In the genomic region with DNA sequence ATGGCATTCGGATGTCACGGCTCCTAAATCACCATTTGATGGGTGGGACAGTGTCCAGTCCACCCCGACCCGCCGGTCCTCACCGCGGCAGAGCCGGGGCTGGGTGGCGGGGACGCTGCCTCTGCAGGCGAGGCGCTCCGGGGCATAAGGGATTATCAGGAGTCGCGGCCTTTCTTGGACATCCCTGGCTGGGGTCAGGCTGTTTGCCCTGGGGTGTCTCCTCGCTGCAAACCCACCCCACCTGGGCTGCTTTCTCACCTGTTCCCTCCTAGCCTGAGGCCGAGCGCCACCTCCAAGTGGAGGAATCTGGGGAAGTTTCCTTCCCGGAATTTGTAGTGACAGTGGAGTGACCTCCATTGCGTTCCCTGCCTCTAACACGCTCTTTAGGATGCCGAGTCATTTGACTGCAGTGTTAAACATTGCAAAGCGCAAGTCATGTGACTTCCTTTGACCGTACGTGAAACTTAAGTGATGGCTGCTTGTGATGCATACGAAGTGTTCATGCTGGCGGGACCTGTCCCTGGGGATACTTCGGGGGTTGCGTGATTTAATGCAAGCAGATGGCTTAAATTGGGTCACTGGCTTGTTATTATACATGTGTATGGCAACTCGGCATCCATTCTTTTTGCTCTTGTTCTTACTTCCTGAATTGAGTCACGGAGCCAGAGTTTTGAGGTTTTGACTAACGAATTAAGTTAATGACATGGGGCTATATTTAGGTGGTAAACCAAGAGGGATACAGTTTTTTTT, we compare ENCODE assay signal across 1 cellular context.
A peak's percentile ranks its signal among the peaks of the same experiment; 100 is the strongest.
TF ChIP-seq lines count a peak whose summit lies in the region.

No MANE protein-coding gene starts in this region.

TF ChIP-seq in HepG2, 621 proteins besides CTCF, POLR2A, EP300 and RAD21 (continued from another document and continues in another):
- TF ChIP-seq, protein P1, sequence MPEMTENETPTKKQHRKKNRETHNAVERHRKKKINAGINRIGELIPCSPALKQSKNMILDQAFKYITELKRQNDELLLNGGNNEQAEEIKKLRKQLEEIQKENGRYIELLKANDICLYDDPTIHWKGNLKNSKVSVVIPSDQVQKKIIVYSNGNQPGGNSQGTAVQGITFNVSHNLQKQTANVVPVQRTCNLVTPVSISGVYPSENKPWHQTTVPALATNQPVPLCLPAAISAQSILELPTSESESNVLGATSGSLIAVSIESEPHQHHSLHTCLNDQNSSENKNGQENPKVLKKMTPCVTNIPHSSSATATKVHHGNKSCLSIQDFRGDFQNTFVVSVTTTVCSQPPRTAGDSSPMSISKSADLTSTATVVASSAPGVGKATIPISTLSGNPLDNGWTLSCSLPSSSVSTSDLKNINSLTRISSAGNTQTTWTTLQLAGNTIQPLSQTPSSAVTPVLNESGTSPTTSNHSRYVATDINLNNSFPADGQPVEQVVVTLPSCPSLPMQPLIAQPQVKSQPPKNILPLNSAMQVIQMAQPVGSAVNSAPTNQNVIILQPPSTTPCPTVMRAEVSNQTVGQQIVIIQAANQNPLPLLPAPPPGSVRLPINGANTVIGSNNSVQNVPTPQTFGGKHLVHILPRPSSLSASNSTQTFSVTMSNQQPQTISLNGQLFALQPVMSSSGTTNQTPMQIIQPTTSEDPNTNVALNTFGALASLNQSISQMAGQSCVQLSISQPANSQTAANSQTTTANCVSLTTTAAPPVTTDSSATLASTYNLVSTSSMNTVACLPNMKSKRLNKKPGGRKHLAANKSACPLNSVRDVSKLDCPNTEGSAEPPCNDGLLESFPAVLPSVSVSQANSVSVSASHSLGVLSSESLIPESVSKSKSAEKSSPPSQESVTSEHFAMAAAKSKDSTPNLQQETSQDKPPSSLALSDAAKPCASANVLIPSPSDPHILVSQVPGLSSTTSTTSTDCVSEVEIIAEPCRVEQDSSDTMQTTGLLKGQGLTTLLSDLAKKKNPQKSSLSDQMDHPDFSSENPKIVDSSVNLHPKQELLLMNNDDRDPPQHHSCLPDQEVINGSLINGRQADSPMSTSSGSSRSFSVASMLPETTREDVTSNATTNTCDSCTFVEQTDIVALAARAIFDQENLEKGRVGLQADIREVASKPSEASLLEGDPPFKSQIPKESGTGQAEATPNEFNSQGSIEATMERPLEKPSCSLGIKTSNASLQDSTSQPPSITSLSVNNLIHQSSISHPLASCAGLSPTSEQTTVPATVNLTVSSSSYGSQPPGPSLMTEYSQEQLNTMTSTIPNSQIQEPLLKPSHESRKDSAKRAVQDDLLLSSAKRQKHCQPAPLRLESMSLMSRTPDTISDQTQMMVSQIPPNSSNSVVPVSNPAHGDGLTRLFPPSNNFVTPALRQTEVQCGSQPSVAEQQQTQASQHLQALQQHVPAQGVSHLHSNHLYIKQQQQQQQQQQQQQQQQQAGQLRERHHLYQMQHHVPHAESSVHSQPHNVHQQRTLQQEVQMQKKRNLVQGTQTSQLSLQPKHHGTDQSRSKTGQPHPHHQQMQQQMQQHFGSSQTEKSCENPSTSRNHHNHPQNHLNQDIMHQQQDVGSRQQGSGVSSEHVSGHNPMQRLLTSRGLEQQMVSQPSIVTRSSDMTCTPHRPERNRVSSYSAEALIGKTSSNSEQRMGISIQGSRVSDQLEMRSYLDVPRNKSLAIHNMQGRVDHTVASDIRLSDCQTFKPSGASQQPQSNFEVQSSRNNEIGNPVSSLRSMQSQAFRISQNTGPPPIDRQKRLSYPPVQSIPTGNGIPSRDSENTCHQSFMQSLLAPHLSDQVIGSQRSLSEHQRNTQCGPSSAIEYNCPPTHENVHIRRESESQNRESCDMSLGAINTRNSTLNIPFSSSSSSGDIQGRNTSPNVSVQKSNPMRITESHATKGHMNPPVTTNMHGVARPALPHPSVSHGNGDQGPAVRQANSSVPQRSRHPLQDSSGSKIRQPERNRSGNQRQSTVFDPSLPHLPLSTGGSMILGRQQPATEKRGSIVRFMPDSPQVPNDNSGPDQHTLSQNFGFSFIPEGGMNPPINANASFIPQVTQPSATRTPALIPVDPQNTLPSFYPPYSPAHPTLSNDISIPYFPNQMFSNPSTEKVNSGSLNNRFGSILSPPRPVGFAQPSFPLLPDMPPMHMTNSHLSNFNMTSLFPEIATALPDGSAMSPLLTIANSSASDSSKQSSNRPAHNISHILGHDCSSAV (CRISPR knock-in tag; IDR thresholded peaks at IDR 0.05; ENCODE audit: borderline replicate concordance), result 0 out of 2 replicates have a peak, but pooled peaks have one; percentile 63
- TF ChIP-seq ZNF562 (CRISPR knock-in tag; IDR thresholded peaks at IDR 0.05; ENCODE audit: borderline replicate concordance), result no peak
- TF ChIP-seq ELF4 (CRISPR knock-in tag; IDR thresholded peaks at IDR 0.05; ENCODE audit: borderline replicate concordance), result no peak
- TF ChIP-seq, protein P2, sequence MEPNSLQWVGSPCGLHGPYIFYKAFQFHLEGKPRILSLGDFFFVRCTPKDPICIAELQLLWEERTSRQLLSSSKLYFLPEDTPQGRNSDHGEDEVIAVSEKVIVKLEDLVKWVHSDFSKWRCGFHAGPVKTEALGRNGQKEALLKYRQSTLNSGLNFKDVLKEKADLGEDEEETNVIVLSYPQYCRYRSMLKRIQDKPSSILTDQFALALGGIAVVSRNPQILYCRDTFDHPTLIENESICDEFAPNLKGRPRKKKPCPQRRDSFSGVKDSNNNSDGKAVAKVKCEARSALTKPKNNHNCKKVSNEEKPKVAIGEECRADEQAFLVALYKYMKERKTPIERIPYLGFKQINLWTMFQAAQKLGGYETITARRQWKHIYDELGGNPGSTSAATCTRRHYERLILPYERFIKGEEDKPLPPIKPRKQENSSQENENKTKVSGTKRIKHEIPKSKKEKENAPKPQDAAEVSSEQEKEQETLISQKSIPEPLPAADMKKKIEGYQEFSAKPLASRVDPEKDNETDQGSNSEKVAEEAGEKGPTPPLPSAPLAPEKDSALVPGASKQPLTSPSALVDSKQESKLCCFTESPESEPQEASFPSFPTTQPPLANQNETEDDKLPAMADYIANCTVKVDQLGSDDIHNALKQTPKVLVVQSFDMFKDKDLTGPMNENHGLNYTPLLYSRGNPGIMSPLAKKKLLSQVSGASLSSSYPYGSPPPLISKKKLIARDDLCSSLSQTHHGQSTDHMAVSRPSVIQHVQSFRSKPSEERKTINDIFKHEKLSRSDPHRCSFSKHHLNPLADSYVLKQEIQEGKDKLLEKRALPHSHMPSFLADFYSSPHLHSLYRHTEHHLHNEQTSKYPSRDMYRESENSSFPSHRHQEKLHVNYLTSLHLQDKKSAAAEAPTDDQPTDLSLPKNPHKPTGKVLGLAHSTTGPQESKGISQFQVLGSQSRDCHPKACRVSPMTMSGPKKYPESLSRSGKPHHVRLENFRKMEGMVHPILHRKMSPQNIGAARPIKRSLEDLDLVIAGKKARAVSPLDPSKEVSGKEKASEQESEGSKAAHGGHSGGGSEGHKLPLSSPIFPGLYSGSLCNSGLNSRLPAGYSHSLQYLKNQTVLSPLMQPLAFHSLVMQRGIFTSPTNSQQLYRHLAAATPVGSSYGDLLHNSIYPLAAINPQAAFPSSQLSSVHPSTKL (CRISPR knock-in tag; IDR thresholded peaks at IDR 0.05), result peak; percentile 49
- TF ChIP-seq KDM5B (CRISPR knock-in tag; IDR thresholded peaks at IDR 0.05; ENCODE audit: borderline replicate concordance), result peak; percentile 11; the same call in 1 of the 2 replicates
- no peak for TF ChIP-seq ARNT2 (CRISPR knock-in tag; IDR thresholded peaks at IDR 0.05; ENCODE audit: low read depth)
- TF ChIP-seq ZNF674 (CRISPR knock-in tag; IDR thresholded peaks at IDR 0.05; ENCODE audit: low read depth), result no peak
- TF ChIP-seq ZFP36L1 (CRISPR knock-in tag; IDR thresholded peaks at IDR 0.05), result 0 out of 2 replicates have a peak, but pooled peaks have one; percentile 59
- TF ChIP-seq PAWR (CRISPR knock-in tag; IDR thresholded peaks at IDR 0.05; ENCODE audit: borderline replicate concordance), result no peak
- TF ChIP-seq ZNF343 (CRISPR knock-in tag; IDR thresholded peaks at IDR 0.05), result no peak
- peak; percentile 64 for TF ChIP-seq DMAP1 (CRISPR knock-in tag; IDR thresholded peaks at IDR 0.05)
- no peak for TF ChIP-seq EHMT2 (IDR thresholded peaks at IDR 0.05; ENCODE audit: borderline replicate concordance, low read depth, low read length)
- TF ChIP-seq, protein P3, sequence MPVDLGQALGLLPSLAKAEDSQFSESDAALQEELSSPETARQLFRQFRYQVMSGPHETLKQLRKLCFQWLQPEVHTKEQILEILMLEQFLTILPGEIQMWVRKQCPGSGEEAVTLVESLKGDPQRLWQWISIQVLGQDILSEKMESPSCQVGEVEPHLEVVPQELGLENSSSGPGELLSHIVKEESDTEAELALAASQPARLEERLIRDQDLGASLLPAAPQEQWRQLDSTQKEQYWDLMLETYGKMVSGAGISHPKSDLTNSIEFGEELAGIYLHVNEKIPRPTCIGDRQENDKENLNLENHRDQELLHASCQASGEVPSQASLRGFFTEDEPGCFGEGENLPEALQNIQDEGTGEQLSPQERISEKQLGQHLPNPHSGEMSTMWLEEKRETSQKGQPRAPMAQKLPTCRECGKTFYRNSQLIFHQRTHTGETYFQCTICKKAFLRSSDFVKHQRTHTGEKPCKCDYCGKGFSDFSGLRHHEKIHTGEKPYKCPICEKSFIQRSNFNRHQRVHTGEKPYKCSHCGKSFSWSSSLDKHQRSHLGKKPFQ (CRISPR knock-in tag; IDR thresholded peaks at IDR 0.05; ENCODE audit: insufficient replicate concordance), result no peak
- TF ChIP-seq, protein P4, sequence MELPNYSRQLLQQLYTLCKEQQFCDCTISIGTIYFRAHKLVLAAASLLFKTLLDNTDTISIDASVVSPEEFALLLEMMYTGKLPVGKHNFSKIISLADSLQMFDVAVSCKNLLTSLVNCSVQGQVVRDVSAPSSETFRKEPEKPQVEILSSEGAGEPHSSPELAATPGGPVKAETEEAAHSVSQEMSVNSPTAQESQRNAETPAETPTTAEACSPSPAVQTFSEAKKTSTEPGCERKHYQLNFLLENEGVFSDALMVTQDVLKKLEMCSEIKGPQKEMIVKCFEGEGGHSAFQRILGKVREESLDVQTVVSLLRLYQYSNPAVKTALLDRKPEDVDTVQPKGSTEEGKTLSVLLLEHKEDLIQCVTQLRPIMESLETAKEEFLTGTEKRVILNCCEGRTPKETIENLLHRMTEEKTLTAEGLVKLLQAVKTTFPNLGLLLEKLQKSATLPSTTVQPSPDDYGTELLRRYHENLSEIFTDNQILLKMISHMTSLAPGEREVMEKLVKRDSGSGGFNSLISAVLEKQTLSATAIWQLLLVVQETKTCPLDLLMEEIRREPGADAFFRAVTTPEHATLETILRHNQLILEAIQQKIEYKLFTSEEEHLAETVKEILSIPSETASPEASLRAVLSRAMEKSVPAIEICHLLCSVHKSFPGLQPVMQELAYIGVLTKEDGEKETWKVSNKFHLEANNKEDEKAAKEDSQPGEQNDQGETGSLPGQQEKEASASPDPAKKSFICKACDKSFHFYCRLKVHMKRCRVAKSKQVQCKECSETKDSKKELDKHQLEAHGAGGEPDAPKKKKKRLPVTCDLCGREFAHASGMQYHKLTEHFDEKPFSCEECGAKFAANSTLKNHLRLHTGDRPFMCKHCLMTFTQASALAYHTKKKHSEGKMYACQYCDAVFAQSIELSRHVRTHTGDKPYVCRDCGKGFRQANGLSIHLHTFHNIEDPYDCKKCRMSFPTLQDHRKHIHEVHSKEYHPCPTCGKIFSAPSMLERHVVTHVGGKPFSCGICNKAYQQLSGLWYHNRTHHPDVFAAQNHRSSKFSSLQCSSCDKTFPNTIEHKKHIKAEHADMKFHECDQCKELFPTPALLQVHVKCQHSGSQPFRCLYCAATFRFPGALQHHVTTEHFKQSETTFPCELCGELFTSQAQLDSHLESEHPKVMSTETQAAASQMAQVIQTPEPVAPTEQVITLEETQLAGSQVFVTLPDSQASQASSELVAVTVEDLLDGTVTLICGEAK (IDR thresholded peaks at IDR 0.05), result no peak
- TF ChIP-seq, protein P4 (CRISPR knock-in tag; IDR thresholded peaks at IDR 0.05), result no peak; the same call in 1 of the 2 replicates
- TF ChIP-seq SIN3A (IDR thresholded peaks at IDR 0.05; ENCODE audit: borderline replicate concordance, low read depth, low read length), result 0 out of 2 replicates have a peak, but pooled peaks have one; percentile 33
- TF ChIP-seq ZSCAN31 (CRISPR knock-in tag; IDR thresholded peaks at IDR 0.05; ENCODE audit: low read depth), result peak; percentile 78
- peak; percentile 80; the same call in 1 of the 2 replicates for TF ChIP-seq KAT7 (CRISPR knock-in tag; IDR thresholded peaks at IDR 0.05; ENCODE audit: borderline replicate concordance)
- TF ChIP-seq, protein P5, sequence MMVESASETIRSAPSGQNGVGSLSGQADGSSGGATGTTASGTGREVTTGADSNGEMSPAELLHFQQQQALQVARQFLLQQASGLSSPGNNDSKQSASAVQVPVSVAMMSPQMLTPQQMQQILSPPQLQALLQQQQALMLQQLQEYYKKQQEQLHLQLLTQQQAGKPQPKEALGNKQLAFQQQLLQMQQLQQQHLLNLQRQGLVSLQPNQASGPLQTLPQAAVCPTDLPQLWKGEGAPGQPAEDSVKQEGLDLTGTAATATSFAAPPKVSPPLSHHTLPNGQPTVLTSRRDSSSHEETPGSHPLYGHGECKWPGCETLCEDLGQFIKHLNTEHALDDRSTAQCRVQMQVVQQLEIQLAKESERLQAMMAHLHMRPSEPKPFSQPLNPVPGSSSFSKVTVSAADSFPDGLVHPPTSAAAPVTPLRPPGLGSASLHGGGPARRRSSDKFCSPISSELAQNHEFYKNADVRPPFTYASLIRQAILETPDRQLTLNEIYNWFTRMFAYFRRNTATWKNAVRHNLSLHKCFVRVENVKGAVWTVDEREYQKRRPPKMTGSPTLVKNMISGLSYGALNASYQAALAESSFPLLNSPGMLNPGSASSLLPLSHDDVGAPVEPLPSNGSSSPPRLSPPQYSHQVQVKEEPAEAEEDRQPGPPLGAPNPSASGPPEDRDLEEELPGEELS (CRISPR knock-in tag; IDR thresholded peaks at IDR 0.05), result peak; percentile 44
- TF ChIP-seq ERF (CRISPR knock-in tag; IDR thresholded peaks at IDR 0.05), result peak; percentile 44; the same call in 1 of the 2 replicates
- no peak for TF ChIP-seq HHEX (CRISPR knock-in tag; IDR thresholded peaks at IDR 0.05)
